Comparison of ENCODE assay signal across 18 cellular contexts in genomic region chrX:139692908-139693307, GRCh38. TPM values are rescaled to one million over a fixed set of nuclear protein-coding genes. Genes with fewer than 3 reads are reported as not detected.
DNase-seq lines count a peak whose midpoint lies in the region; ATAC-seq, FAIRE-seq and TF ChIP-seq lines count a peak whose summit lies in the region.
"Had no signal": no experiment of that assay in that cellular context is flagged by ENCODE, and none has a peak within 500 bp of the region (broad histone marks: within the 10 kb centered on the region; RNA-seq: fewer than 3 reads in every experiment).

No MANE protein-coding gene starts in this region.

- no peaks in the 10 kb centered on the region for H3K4me1 Mint-ChIP-seq in nephron progenitor cell

- CTCF ChIA-PET in HepG2 (lab: Yijun Ruan, JAX; ENCODE audit: low intra/inter-chr PET ratio, low total read pairs), result no interaction called here

- ATAC-seq in HG02642 (IDR thresholded peaks at IDR 0.05; ENCODE audit: poor library complexity, unreplicated experiment) (peak; percentile 33), HepG2 (no peak), GM21360 (IDR thresholded peaks at IDR 0.05; ENCODE audit: unreplicated experiment) (no peak)
- ATAC-seq: gastrocnemius medialis had no signal

- no peak for TF ChIP-seq EP300 in HepG2 (IDR thresholded peaks at IDR 0.05; ENCODE audit: low read depth in 2 of 2, low read length in 2 of 2)
- TF ChIP-seq EP300 in HepG2 (CRISPR knock-in tag; IDR thresholded peaks at IDR 0.05; ENCODE audit: borderline replicate concordance), result no peak

- H3K4me2 ChIP-seq in HepG2 (ENCODE audit: low read depth, low read length), result no peak overlapping the region

- in situ Hi-C loops in HepG2 (cut with HindIII; ENCODE audit: extremely low pct_ligation_motif_present, low pct_unique_long_range_greater_than_20kb), result no loop called here

- H3K27me3 ChIP-seq in duodenal mucosa (ENCODE audit: control insufficient read depth in 1 of 2, insufficient read depth in 2 of 2, low read length in 2 of 2), result peaks cover 0 to 10% of the 10 kb centered on the region in 2 donors
- H3K27me3 ChIP-seq in HepG2 (ENCODE audit: control insufficient read depth in 1 of 2, insufficient read depth in 2 of 2, low read length in 2 of 2), result peaks cover 0 to 7% of the 10 kb centered on the region in 2 experiments; a peak in 2 of 5 replicates
- H3K27me3 ChIP-seq: colonic mucosa, gastrocnemius medialis, right lobe of liver had no signal

- H3K27me3 Mint-ChIP-seq in nephron progenitor cell (ENCODE audit: low read depth, poor library complexity), result peaks cover 56% of the 10 kb centered on the region

- BruUV-seq in HepG2 (replicated peaks; lab: Mats Ljungman, UMichigan), result no TSS peak

- no peaks in the 10 kb centered on the region for H3K4me1 ChIP-seq in duodenal mucosa (ENCODE audit: control insufficient read depth in 1 of 2, insufficient read depth in 2 of 2, low read length in 2 of 2)
- no peaks in the 10 kb centered on the region for H3K4me1 ChIP-seq in HepG2 (ENCODE audit: insufficient read depth, low read length)
- H3K4me1 ChIP-seq: colonic mucosa, gastrocnemius medialis had no signal

- no peak overlapping the region for H3K27ac Mint-ChIP-seq in nephron progenitor cell
- H3K27ac Mint-ChIP-seq: activated naive CD4-positive, alpha-beta T cell treated with anti-CD3 and anti-CD28 coated beads, Interleukin-2, amount 50 U/mL, for 24 hours had no signal

- H3K9me3 ChIP-seq in duodenal mucosa (ENCODE audit: control insufficient read depth in 1 of 2, low read length in 2 of 2) (no peaks in the 10 kb centered on the region), HepG2 (ENCODE audit: low read length) (no peaks in the 10 kb centered on the region)
- H3K9me3 ChIP-seq: colonic mucosa, gastrocnemius medialis, right lobe of liver had no signal

- H3K9ac ChIP-seq in duodenal mucosa (ENCODE audit: low read depth in 1 of 2, low read length in 2 of 2), result no peak overlapping the region
- H3K9ac ChIP-seq in HepG2 (ENCODE audit: insufficient read depth, low read depth, low read length), result no peak overlapping the region

- POLR2A ChIA-PET in HepG2 (lab: Yijun Ruan, JAX), result no interaction called here

- FAIRE-seq in HepG2 (lab: Jason Lieb, UNC), result no peak

- H3K27ac ChIP-seq in duodenal mucosa (ENCODE audit: low read depth, low read length) (no peak overlapping the region), HepG2 (ENCODE audit: extremely low read length, insufficient read depth, low read length) (no peak overlapping the region)
- H3K27ac ChIP-seq: C4-2B, colonic mucosa, gastrocnemius medialis, right lobe of liver, VCaP had no signal

- DNase-seq in Daoy (ENCODE audit: low read depth), result peak; percentile 1
- no peak for DNase-seq in nephron progenitor cell
- no peak for DNase-seq in HepG2 (ENCODE audit: low spot score)
- no peak for DNase-seq in NCI-H345 (lab: John Stamatoyannopoulos, UW)
- no peak for DNase-seq in 8988T
- DNase-seq: colonic mucosa, gastrocnemius medialis, MV-4-11, NCI-H446 treated with DMSO at 0.1 percent for 48 hours, right lobe of liver, SHP77 had no signal

- TF ChIP-seq RAD21 in HepG2 (CRISPR knock-in tag; IDR thresholded peaks at IDR 0.05), result no peak

- H3K36me3 ChIP-seq in duodenal mucosa (ENCODE audit: control insufficient read depth in 1 of 2, insufficient read depth in 2 of 2, low read length in 2 of 2), result no peaks in the 10 kb centered on the region
- no peaks in the 10 kb centered on the region for H3K36me3 ChIP-seq in HepG2 (replicated peaks in 1 of 2; ENCODE audit: control insufficient read depth in 1 of 2, insufficient read depth in 2 of 2, low read length in 2 of 2)
- H3K36me3 ChIP-seq: colonic mucosa, gastrocnemius medialis, right lobe of liver had no signal

- H3K79me2 ChIP-seq in HepG2 (ENCODE audit: insufficient read depth, low read length), result no peaks in the 10 kb centered on the region

- WGBS in HepG2 (ENCODE audit: low lambda C conversion rate), result 73% methylated on average over 7 of the region's 8 CpGs

- peak overlapping the region; percentile 68 for H3K4me3 Mint-ChIP-seq in nephron progenitor cell
- H3K4me3 Mint-ChIP-seq: activated naive CD4-positive, alpha-beta T cell treated with anti-CD3 and anti-CD28 coated beads, Interleukin-2, amount 50 U/mL, for 24 hours had no signal

- peaks cover 26% of the 10 kb centered on the region for H3K9me3 Mint-ChIP-seq in nephron progenitor cell
- H3K9me3 Mint-ChIP-seq: activated naive CD4-positive, alpha-beta T cell treated with anti-CD3 and anti-CD28 coated beads, Interleukin-2, amount 50 U/mL, for 24 hours had no signal

- H3K4me3 ChIP-seq in duodenal mucosa (ENCODE audit: low read depth in 1 of 2, low read length in 2 of 2) (peak overlapping the region; percentile 48 to 56), HepG2 (replicated peaks in 1 of 3; ENCODE audit: insufficient read depth in 1 of 3, low read depth in 2 of 3, low read length in 3 of 3) (no peak overlapping the region)
- H3K4me3 ChIP-seq: colonic mucosa had no signal

- intact Hi-C loops in HepG2 (cut with micrococcal nuclease; ENCODE audit: unreplicated experiment), result no loop called here

- no peaks in the 10 kb centered on the region for H4K20me1 ChIP-seq in HepG2 (ENCODE audit: insufficient read depth, low read length)

- H3K36me3 Mint-ChIP-seq in nephron progenitor cell (ENCODE audit: low read depth), result no peaks in the 10 kb centered on the region

- no peak overlapping the region for H2AFZ ChIP-seq in HepG2 (ENCODE audit: low read length)

- TF ChIP-seq CTCF in nephron progenitor cell (IDR thresholded peaks at IDR 0.05) (no peak), HepG2 (CRISPR knock-in tag; IDR thresholded peaks at IDR 0.05) (no peak)

- TF ChIP-seq POLR2A in HepG2 (IDR thresholded peaks at IDR 0.05; ENCODE audit: insufficient read depth in 1 of 2, low read depth in 2 of 2, low read length in 2 of 2), result no peak

TF ChIP-seq in HepG2, 621 proteins besides CTCF, POLR2A, EP300 and RAD21 (continues in another document):
- TF ChIP-seq ZNF431 (CRISPR knock-in tag; IDR thresholded peaks at IDR 0.05; ENCODE audit: borderline replicate concordance, low read depth) (no peak), HBP1 (CRISPR knock-in tag; IDR thresholded peaks at IDR 0.05; ENCODE audit: low read depth) (no peak), MBNL3 (CRISPR knock-in tag; conservative IDR thresholded peaks at IDR 0.05) (no peak)

RNA-seq across cellular contexts. Expression of gene MCF2, which starts 15.1 kb away (rescaled TPM):
- total RNA-seq in Daoy (2014; rRNA removed; shearing (Covaris generic)), result 0.11 TPM in 1 of 2 replicates, not detected in the other
- total RNA-seq in HepG2 (2016; rRNA removed; fragmentation: Illumina TruSeq; extraction: Trizol), result not detected in 2 replicates
- not detected in 2 replicates for total RNA-seq in HepG2 (2016; cell fraction: cytosol; rRNA removed; fragmentation: Illumina TruSeq; extraction: Trizol; ENCODE audit: low read depth)
- total RNA-seq in HepG2 (2016; cell fraction: insoluble cytoplasmic fraction; rRNA removed; fragmentation: Illumina TruSeq; extraction: Trizol), result not detected in 2 replicates
- total RNA-seq in HepG2 (2016; cell fraction: membrane; rRNA removed; fragmentation: Illumina TruSeq; extraction: Trizol), result not detected in 2 replicates
- not detected in 2 replicates for total RNA-seq in HepG2 (2016; cell fraction: nucleus; rRNA removed; fragmentation: Illumina TruSeq; extraction: Trizol)
- polyA plus RNA-seq in HepG2 (2011; rRNA removed), result 0.07 and 0.08 TPM in 2 replicates
- not detected in 2 replicates for polyA plus RNA-seq in HepG2 (2011; cell fraction: cytosol; rRNA removed)
- 0.14 TPM in 1 of 2 replicates, not detected in the other for polyA plus RNA-seq in HepG2 (2011; cell fraction: nucleus; rRNA removed)
- not detected in 2 replicates for polyA plus RNA-seq in HepG2 (2012)
- polyA plus RNA-seq in HepG2 (2016; cell fraction: cytosol; fragmentation: Illumina TruSeq; extraction: Trizol; ENCODE audit: low read depth), result not detected in 2 replicates
- polyA plus RNA-seq in HepG2 (2016; cell fraction: insoluble cytoplasmic fraction; fragmentation: Illumina TruSeq; extraction: Trizol; ENCODE audit: low read depth), result not detected in 2 replicates
- polyA plus RNA-seq in HepG2 (2016; cell fraction: membrane; fragmentation: Illumina TruSeq; extraction: Trizol; ENCODE audit: low read depth), result not detected in 2 replicates
- not detected in 2 replicates for polyA plus RNA-seq in HepG2 (2016; cell fraction: nucleus; fragmentation: Illumina TruSeq; extraction: Trizol; ENCODE audit: insufficient read depth, low read depth)
- not detected in 2 replicates for polyA minus RNA-seq in HepG2 (2011; rRNA and poly(A)+ RNA removed; ENCODE audit: low replicate concordance)
- polyA minus RNA-seq in HepG2 (2011; cell fraction: cytosol; rRNA and poly(A)+ RNA removed), result not detected in 2 replicates
- polyA minus RNA-seq in HepG2 (2011; cell fraction: nucleus; rRNA and poly(A)+ RNA removed), result 0.25 TPM in 1 of 2 replicates, not detected in the other
- total RNA-seq: colonic mucosa, gastrocnemius medialis, subcutaneous adipose tissue had no signal

Comparison
In these comparisons a context has a peak if more than half of its experiments do, and no peak if none do; other contexts are left out.
1. H3K4me3 ChIP-seq: peak in duodenal mucosa (2 of 2); none in HepG2 (0 of 3).